1 cellular context compared by ENCODE assay signal in genomic region chr2:70992945-70993688, GRCh38.
TF ChIP-seq lines count a peak whose summit lies in the region.

No MANE protein-coding gene starts in this region.

TF ChIP-seq in endothelial cell of umbilical vein, 7 proteins besides CTCF, POLR2A, EP300 and RAD21 (continued from another document):
- no peak for TF ChIP-seq MAX (IDR thresholded peaks at IDR 0.05; ENCODE audit: insufficient read depth, insufficient read length)
